ENCODE assay signal across 10 cellular contexts in the genomic region with DNA sequence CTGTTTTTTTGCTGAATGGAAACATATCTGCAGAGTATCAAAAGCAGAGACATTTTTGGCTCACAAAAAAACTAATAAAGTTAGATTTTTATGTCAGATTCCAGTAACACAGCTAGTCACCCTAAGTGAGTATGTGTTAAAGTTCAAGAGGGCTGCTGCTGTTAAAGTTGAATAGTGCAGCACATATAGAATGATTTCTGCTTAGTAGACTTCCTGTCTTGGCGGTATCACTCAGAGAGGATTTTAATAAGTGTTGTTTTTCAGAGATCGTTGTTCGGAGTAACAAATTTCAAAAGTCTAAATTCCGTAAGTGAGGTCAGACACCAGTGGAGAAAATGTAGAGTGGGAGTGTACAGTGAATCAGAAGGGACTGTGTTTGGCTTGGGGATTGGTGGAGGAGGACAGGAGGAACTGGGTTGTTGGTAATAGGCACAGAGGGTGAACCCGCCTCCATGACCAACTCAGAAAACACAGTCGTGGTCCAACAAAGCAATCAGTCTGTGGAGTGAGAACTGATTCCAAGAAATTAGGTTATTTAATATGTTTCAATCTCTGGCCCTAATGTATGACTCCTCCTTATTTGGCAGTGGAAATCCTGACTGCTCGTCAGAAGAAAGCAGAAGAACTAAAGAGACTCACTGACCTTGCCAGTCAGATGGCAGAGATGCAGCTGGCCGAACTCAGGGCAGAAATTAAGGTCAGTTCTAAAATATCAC. TPM values are rescaled to one million over a fixed set of nuclear protein-coding genes. Genes with fewer than 3 reads are reported as not detected.
DNase-seq lines count a peak whose midpoint lies in the region; ATAC-seq, FAIRE-seq and TF ChIP-seq lines count a peak whose summit lies in the region.
"Had no signal": no experiment of that assay in that cellular context is flagged by ENCODE, and none has a peak within 500 bp of the region (broad histone marks: within the 10 kb centered on the region; RNA-seq: fewer than 3 reads in every experiment).

No MANE protein-coding gene starts in this region.

- H3K4me3 Mint-ChIP-seq in activated naive CD8-positive, alpha-beta T cell, result peak overlapping the region; percentile 77
- peak overlapping the region; percentile 36 to 75 for H3K4me3 Mint-ChIP-seq in stimulated activated naive CD8-positive, alpha-beta T cell treated with anti-CD3 and anti-CD28 coated beads, Interleukin-15, amount 100 ng/mL, for 72 hours

- dilution Hi-C loops in IMR-90 (cut with HindIII; ENCODE audit: low sequenced_read_pairs, unreplicated experiment), result no loop called here

- no peak overlapping the region for H2BK15ac ChIP-seq in IMR-90 (ENCODE audit: low read depth, low read length)

- no peaks in the 10 kb centered on the region for H4K20me1 ChIP-seq in IMR-90 (ENCODE audit: insufficient read depth, low read length)

- no peak for TF ChIP-seq RAD21 in IMR-90 (IDR thresholded peaks at IDR 0.05; ENCODE audit: low read length)
- TF ChIP-seq RAD21 in liver (IDR thresholded peaks at IDR 0.05), result no peak

- peaks cover 2% of the 10 kb centered on the region for H3K36me3 Mint-ChIP-seq in activated naive CD8-positive, alpha-beta T cell

- in situ Hi-C loops in IMR-90 (cut with MboI; ENCODE audit: low sequenced_read_pairs), result no loop called here

- H4K91ac ChIP-seq in IMR-90 (ENCODE audit: insufficient read depth, low read depth, low read length), result no peak overlapping the region

- no peak overlapping the region for H3K4ac ChIP-seq in IMR-90 (ENCODE audit: low read depth, low read length)

- H3K36me3 ChIP-seq in IMR-90 (ENCODE audit: control insufficient read depth, insufficient read depth, low read length) (peaks cover 45% of the 10 kb centered on the region), liver (ENCODE audit: control insufficient read depth in 4 of 4, insufficient read depth in 3 of 4, low read depth in 1 of 4, low read length in 3 of 4) (peaks cover 9 to 50% (median 45%) of the 10 kb centered on the region in 4 donors)
- H3K36me3 ChIP-seq: neutrophil had no signal

- H3K27me3 Mint-ChIP-seq in activated naive CD8-positive, alpha-beta T cell, result no peaks in the 10 kb centered on the region
- H3K27me3 Mint-ChIP-seq in stimulated activated naive CD8-positive, alpha-beta T cell treated with anti-CD3 and anti-CD28 coated beads, Interleukin-15, amount 100 ng/mL, for 72 hours, result no peaks in the 10 kb centered on the region

- H2BK120ac ChIP-seq in IMR-90 (ENCODE audit: low read depth, low read length), result no peak overlapping the region

- POLR2A ChIA-PET in IMR-90 (lab: Charles Lee; ENCODE audit: unreplicated experiment), result no interaction called here

- H3K4me3 ChIP-seq in IMR-90 (ENCODE audit: insufficient read depth, low read depth, low read length) (no peak overlapping the region), liver (ENCODE audit: low read depth in 1 of 3, low read length in 3 of 3) (no peak overlapping the region)

- H3K79me1 ChIP-seq in IMR-90 (ENCODE audit: low read depth in 1 of 2, low read length in 2 of 2), result peaks cover 21 to 37% of the 10 kb centered on the region in 2 experiments

- H3K27ac ChIP-seq in IMR-90 (ENCODE audit: insufficient read depth, low read length) (peak overlapping the region; percentile 34; the same call in 1 of the 2 replicates), liver (ENCODE audit: low read depth in 1 of 2, low read length in 2 of 2) (peak overlapping the region in 1 of 2 donors; percentile 58)
- H3K27ac ChIP-seq: neutrophil had no signal

- intact Hi-C loops in IMR-90 (cut with micrococcal nuclease), result no loop called here

- H2BK20ac ChIP-seq in IMR-90 (ENCODE audit: low read depth, low read length), result no peak overlapping the region

- H3K18ac ChIP-seq in IMR-90 (ENCODE audit: low read depth, low read length), result no peak overlapping the region

- H4K8ac ChIP-seq in IMR-90 (ENCODE audit: low read depth in 2 of 2, low read length in 2 of 2), result peak overlapping the region in 1 of 2 experiments; percentile 38; a peak in 1 of 4 replicates

- CTCF ChIA-PET in IMR-90 (lab: Yijun Ruan, JAX), result no interaction called here

- no peak for TF ChIP-seq CTCF in IMR-90 (conservative IDR thresholded peaks at IDR 0.05; ENCODE audit: low read depth, low read length)
- TF ChIP-seq CTCF in liver (IDR thresholded peaks at IDR 0.05; ENCODE audit: low read depth, low read length, missing input control), result no peak

- no peaks in the 10 kb centered on the region for H3K27me3 ChIP-seq in IMR-90 (ENCODE audit: control insufficient read depth, insufficient read depth, low read length)
- H3K27me3 ChIP-seq in liver (ENCODE audit: control insufficient read depth in 4 of 4, insufficient read depth in 4 of 4, low read length in 3 of 4), result no peaks in the 10 kb centered on the region
- H3K27me3 ChIP-seq: neutrophil had no signal

- 56% methylated on average over 2 of the region's 8 CpGs; no CpG with 5 or more reads in 1 of the 2 experiments for WGBS in IMR-90 (ENCODE audit: extremely low coverage in 2 of 2, insufficient read length in 1 of 2), 2 experiments
- 61% methylated on average over 8 of the region's 8 CpGs for WGBS in liver

- no peak overlapping the region for H3K14ac ChIP-seq in IMR-90 (replicated peaks; ENCODE audit: low read depth, low read length)

- no peak overlapping the region for H2AK5ac ChIP-seq in IMR-90 (ENCODE audit: low read depth, low read length)

- no TSS peak for BruUV-seq in IMR-90 (replicated peaks; lab: Mats Ljungman, UMichigan)

- H3K27ac Mint-ChIP-seq in activated naive CD8-positive, alpha-beta T cell, result peak overlapping the region; percentile 90
- H3K27ac Mint-ChIP-seq in stimulated activated naive CD8-positive, alpha-beta T cell treated with anti-CD3 and anti-CD28 coated beads, Interleukin-15, amount 100 ng/mL, for 72 hours, result peak overlapping the region; percentile 1 to 92

- 0 out of 2 replicates have a peak overlapping the region, but pooled peaks have one; percentile 25 for H3K23ac ChIP-seq in IMR-90 (ENCODE audit: low read depth, low read length)

- peaks cover 50% of the 10 kb centered on the region for H3K4me1 Mint-ChIP-seq in activated naive CD8-positive, alpha-beta T cell (ENCODE audit: low read depth)
- peaks cover 48% of the 10 kb centered on the region for H3K4me1 Mint-ChIP-seq in stimulated activated naive CD8-positive, alpha-beta T cell treated with anti-CD3 and anti-CD28 coated beads, Interleukin-15, amount 100 ng/mL, for 72 hours

- no peak overlapping the region for H2AK9ac ChIP-seq in IMR-90 (replicated peaks; ENCODE audit: low read depth, low read length, poor library complexity)

- H3K9me3 ChIP-seq in IMR-90 (ENCODE audit: control insufficient read depth, insufficient read depth, low read length) (no peaks in the 10 kb centered on the region), liver (ENCODE audit: control insufficient read depth in 4 of 4, low read length in 3 of 4) (no peaks in the 10 kb centered on the region)
- H3K9me3 ChIP-seq: neutrophil had no signal

- H2AFZ ChIP-seq in IMR-90 (replicated peaks; ENCODE audit: low read length, poor library complexity), result no peak overlapping the region

- H3K9me1 ChIP-seq in IMR-90 (ENCODE audit: insufficient read depth, low read length), result peaks cover 7% of the 10 kb centered on the region; the same call in 1 of the 2 replicates

- H3K4me1 ChIP-seq in IMR-90 (ENCODE audit: control insufficient read depth, insufficient read depth, low read length) (peaks cover 2% of the 10 kb centered on the region; the same call in 1 of the 2 replicates), liver (ENCODE audit: control insufficient read depth in 4 of 4, insufficient read depth in 4 of 4, low read length in 3 of 4) (peaks cover 0 to 2% (median 0%) of the 10 kb centered on the region in 4 donors)

- TF ChIP-seq POLR2A in IMR-90 (IDR thresholded peaks at IDR 0.05; ENCODE audit: low read depth, low read length) (no peak), GM12892 (IDR thresholded peaks at IDR 0.05; ENCODE audit: low read depth, low read length) (no peak)

- H3K9ac ChIP-seq in IMR-90 (ENCODE audit: low read depth, low read length), result no peak overlapping the region
- no peak overlapping the region for H3K9ac ChIP-seq in liver (ENCODE audit: low read depth in 1 of 2, low read length in 2 of 2)

- no peak overlapping the region for H3K56ac ChIP-seq in IMR-90 (ENCODE audit: extremely low read depth, insufficient read depth, low read length)

- H3K9me3 Mint-ChIP-seq in activated naive CD8-positive, alpha-beta T cell (ENCODE audit: low read depth), result no peaks in the 10 kb centered on the region
- H3K9me3 Mint-ChIP-seq in stimulated activated naive CD8-positive, alpha-beta T cell treated with anti-CD3 and anti-CD28 coated beads, Interleukin-15, amount 100 ng/mL, for 72 hours, result no peaks in the 10 kb centered on the region

- FAIRE-seq in GM12892 (lab: Jason Lieb, UNC), result no peak

- H4K5ac ChIP-seq in IMR-90 (ENCODE audit: low read depth, low read length), result no peak overlapping the region

- no peak overlapping the region for H3K4me2 ChIP-seq in IMR-90 (ENCODE audit: low read depth, low read length)

- peak; percentile 56 for DNase-seq in IMR-90
- DNase-seq in stimulated activated naive CD8-positive, alpha-beta T cell treated with anti-CD3 and anti-CD28 coated beads, Interleukin-15, amount 100 ng/mL, for 72 hours, result peak in 1 of 2 donors; percentile 56
- no peak for DNase-seq in glomerular visceral epithelial cell (ENCODE audit: extremely low spot score)
- no peak for DNase-seq in GM12892 (ENCODE audit: insufficient read length)
- no peak for DNase-seq in activated CD8-positive, alpha-beta memory T cell treated with anti-CD3 and anti-CD28 coated beads for 24 hours
- DNase-seq: NCI-H1436 treated with DMSO at 0.1 percent for 48 hours had no signal

- peak; percentile 79 for ATAC-seq in IMR-90 (ENCODE audit: low read depth)
- ATAC-seq in stimulated activated naive CD8-positive, alpha-beta T cell treated with anti-CD3 and anti-CD28 coated beads, Interleukin-15, amount 100 ng/mL, for 72 hours, result peak; percentile 89
- ATAC-seq in GM18520 (IDR thresholded peaks at IDR 0.05; ENCODE audit: unreplicated experiment), result no peak

- no peak overlapping the region for H2BK5ac ChIP-seq in IMR-90 (ENCODE audit: low read depth, low read length, poor library complexity, severe bottlenecking)

TF ChIP-seq in IMR-90, 13 proteins besides CTCF, POLR2A, EP300 and RAD21 (continues in another document):
- TF ChIP-seq MAFK (IDR thresholded peaks at IDR 0.05; ENCODE audit: low read depth, low read length), result no peak

RNA-seq across cellular contexts. Expression of a gene that starts 43.0 kb away (rescaled TPM):
- total RNA-seq in IMR-90 (2012; rRNA removed) (10.4 and 12.8 TPM in 2 replicates), liver (1 to 10 TPM; 7.8 to 7.9 TPM)
- polyA plus RNA-seq in IMR-90 (2012; rRNA removed) (6.7 and 7.1 TPM in 2 replicates), liver (1 to 10 TPM; 4.4 to 5.2 TPM)
- 3.7 and 4.3 TPM in 2 replicates for polyA plus RNA-seq in IMR-90 (2012; cell fraction: cytosol; rRNA removed)
- 5.6 and 8.1 TPM in 2 replicates for polyA plus RNA-seq in IMR-90 (2012; cell fraction: nucleus; rRNA removed; ENCODE audit: low replicate concordance)
- 16.3 TPM for polyA plus RNA-seq in GM12892 (2012; ENCODE audit: missing spikeins)

RNA-seq across cellular contexts. Expression of a gene that starts 59.1 kb away (rescaled TPM):
- total RNA-seq in IMR-90 (2012; rRNA removed) (6.3 and 16.9 TPM in 2 replicates), liver (10 to 100 TPM in 1 of 2 donors, under 1 TPM in 1; 0.67 to 14.9 TPM)
- polyA plus RNA-seq in IMR-90 (2012; rRNA removed) (4.7 and 5.4 TPM in 2 replicates), liver (under 1 TPM; 0.58 to 0.88 TPM)
- polyA plus RNA-seq in IMR-90 (2012; cell fraction: cytosol; rRNA removed), result 0.20 and 0.66 TPM in 2 replicates
- 0.16 and 1.2 TPM in 2 replicates for polyA plus RNA-seq in IMR-90 (2012; cell fraction: nucleus; rRNA removed; ENCODE audit: low replicate concordance)
- 14.5 TPM for polyA plus RNA-seq in GM12892 (2012; ENCODE audit: missing spikeins)
